Comparison of ENCODE assay signal across 20 cellular contexts in the genomic region with DNA sequence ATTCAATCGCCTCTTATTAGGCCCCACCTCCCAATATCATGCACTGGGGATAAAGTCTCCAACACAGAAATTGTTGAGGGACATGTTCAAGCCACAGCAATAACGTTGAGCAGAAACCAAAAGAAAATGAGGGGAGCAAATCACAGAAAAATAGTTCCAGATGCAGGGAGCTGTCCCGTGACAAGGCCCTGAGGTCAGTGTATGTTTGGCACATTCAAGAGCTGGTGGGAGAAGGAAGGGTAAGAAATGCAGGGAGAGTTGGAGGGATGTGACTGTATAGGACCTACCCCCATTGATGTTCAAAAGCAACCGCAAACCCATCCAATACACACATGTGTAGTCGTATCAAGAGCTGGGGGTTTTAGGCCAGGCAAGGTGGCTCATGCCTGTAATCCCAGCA. TPM values are rescaled to one million over a fixed set of nuclear protein-coding genes. Genes with fewer than 3 reads are reported as not detected.
"Had no signal": no experiment of that assay in that cellular context is flagged by ENCODE, and none has a peak within 500 bp of the region (broad histone marks: within the 10 kb centered on the region; RNA-seq: fewer than 3 reads in every experiment).

No MANE protein-coding gene starts in this region.

- H3K36me3 Mint-ChIP-seq: T-cell had no signal

- H3K27ac Mint-ChIP-seq: T-cell had no signal

- FAIRE-seq: RCC 7860 had no signal

- DNase-seq: Karpas-422, KG1, MM.1S, NCI-H1092 treated with DMSO at 0.1 percent for 48 hours, NCI-H1417, NCI-H1436 treated with DMSO at 0.1 percent for 48 hours, NCI-H1694, NCI-H187 treated with DMSO at 0.1 percent for 48 hours, NCI-H2029 treated with DMSO at 0.1 percent for 48 hours, NCI-H2227 treated with DMSO at 0.1 percent for 48 hours, NCI-H524, NCI-H526 treated with DMSO at 0.1 percent for 48 hours, NCI-H748 treated with DMSO at 0.1 percent for 48 hours, RPMI8226, SHP77, SK-N-SH, SW 1271, T-cell had no signal

- ATAC-seq: T-cell had no signal

- H3K9ac ChIP-seq: SK-N-SH had no signal

- H3K9me3 ChIP-seq: SK-N-SH had no signal

- H3K4me3 Mint-ChIP-seq: T-cell had no signal

- H3K9me3 Mint-ChIP-seq: T-cell had no signal

- H3K4me2 ChIP-seq: SK-N-SH had no signal

RNA-seq across cellular contexts. Expression of gene L3MBTL1, which starts 56.1 kb away (rescaled TPM):
- total RNA-seq: HT1080 had no signal
